In genomic region chr5:124872615-124873014, GRCh38 we compare ENCODE assay signal across 21 cellular contexts.
"Had no signal": no experiment of that assay in that cellular context is flagged by ENCODE, and none has a peak within 500 bp of the region (broad histone marks: within the 10 kb centered on the region; RNA-seq: fewer than 3 reads in every experiment).

No MANE protein-coding gene starts in this region.

- H3K36me3 Mint-ChIP-seq: activated naive CD8-positive, alpha-beta T cell treated with anti-CD3 and anti-CD28 coated beads for 36 hours had no signal

- H3K36me3 ChIP-seq: cardiac muscle cell, esophagus squamous epithelium, heart right ventricle, left ventricle myocardium inferior, thoracic aorta, upper lobe of right lung had no signal

- H3K27me3 ChIP-seq: cardiac muscle cell, esophagus squamous epithelium, heart right ventricle, upper lobe of right lung had no signal

- H3K4me1 Mint-ChIP-seq: activated CD4-positive, alpha-beta memory T cell treated with anti-CD3 and anti-CD28 coated beads, Interleukin-2, amount 10 ng/mL, durations not matched to agents 7 days and 5 days; activated naive CD8-positive, alpha-beta T cell treated with anti-CD3 and anti-CD28 coated beads for 36 hours; activated T-helper 17 cell treated with anti-CD3 and anti-CD28 coated beads, Interleukin-2, amount 50 U/mL, for 72 hours had no signal

- H3K27ac ChIP-seq: cardiac muscle cell, esophagus squamous epithelium, heart right ventricle, left ventricle myocardium inferior, thoracic aorta, upper lobe of right lung had no signal

- H3K9me3 Mint-ChIP-seq: activated CD4-positive, alpha-beta memory T cell treated with anti-CD3 and anti-CD28 coated beads, Interleukin-2, amount 10 ng/mL, durations not matched to agents 7 days and 5 days; activated naive CD8-positive, alpha-beta T cell treated with anti-CD3 and anti-CD28 coated beads for 36 hours; activated T-helper 17 cell treated with anti-CD3 and anti-CD28 coated beads, Interleukin-2, amount 50 U/mL, for 72 hours; neural crest cell; stimulated activated naive B cell treated with anti-CD40 and anti-IgM and Interleukin-4, amounts not matched to agents 10 μg/mL and 1 μg/mL and 100 μg/mL, for 72 hours had no signal

- ATAC-seq: activated T-helper 17 cell treated with anti-CD3 and anti-CD28 coated beads, Interleukin-2, amount 50 U/mL, for 72 hours; heart right ventricle; stimulated activated naive B cell treated with anti-CD40 and anti-IgM and Interleukin-4, amounts not matched to agents 10 μg/mL and 1 μg/mL and 100 μg/mL, for 72 hours; upper lobe of right lung had no signal

- DNase-seq: activated CD4-positive, alpha-beta memory T cell treated with anti-CD3 and anti-CD28 coated beads, Interleukin-2, amount 10 ng/mL, durations not matched to agents 7 days and 5 days; activated CD4-positive, alpha-beta T cell treated with anti-CD3 and anti-CD28 coated beads for 48 hours; activated CD4-positive, CD25-positive, alpha-beta regulatory T cell; activated naive CD4-positive, alpha-beta T cell; activated naive CD8-positive, alpha-beta T cell treated with anti-CD3 and anti-CD28 coated beads for 36 hours; activated T-cell treated with anti-CD3 and anti-CD28 coated beads, Interleukin-2, amount 50 U/mL, for 1 hour; amniotic stem cell; dermis blood vessel endothelial cell; effector memory CD4-positive, alpha-beta T cell; esophagus squamous epithelium; heart right ventricle; immature natural killer cell; kidney glomerular epithelial cell; left ventricle myocardium inferior; stimulated activated naive B cell treated with anti-CD40 and anti-IgM and Interleukin-4, amounts not matched to agents 10 μg/mL and 1 μg/mL and 100 μg/mL, for 72 hours; upper lobe of right lung had no signal

- H3K27me3 Mint-ChIP-seq: activated CD4-positive, alpha-beta memory T cell treated with anti-CD3 and anti-CD28 coated beads, Interleukin-2, amount 10 ng/mL, durations not matched to agents 7 days and 5 days; activated T-helper 17 cell treated with anti-CD3 and anti-CD28 coated beads, Interleukin-2, amount 50 U/mL, for 72 hours; progenitor cell of endocrine pancreas; stimulated activated naive B cell treated with anti-CD40 and anti-IgM and Interleukin-4, amounts not matched to agents 10 μg/mL and 1 μg/mL and 100 μg/mL, for 72 hours had no signal

- H3K4me3 ChIP-seq: cardiac muscle cell, esophagus squamous epithelium, heart right ventricle, left ventricle myocardium inferior, thoracic aorta, upper lobe of right lung had no signal

- H3K4me3 Mint-ChIP-seq: activated CD4-positive, alpha-beta memory T cell treated with anti-CD3 and anti-CD28 coated beads, Interleukin-2, amount 10 ng/mL, durations not matched to agents 7 days and 5 days; activated naive CD8-positive, alpha-beta T cell treated with anti-CD3 and anti-CD28 coated beads for 36 hours; activated T-helper 17 cell treated with anti-CD3 and anti-CD28 coated beads, Interleukin-2, amount 50 U/mL, for 72 hours; immature natural killer cell; neural crest cell; stimulated activated naive B cell treated with anti-CD40 and anti-IgM and Interleukin-4, amounts not matched to agents 10 μg/mL and 1 μg/mL and 100 μg/mL, for 72 hours had no signal

- H3K9me3 ChIP-seq: esophagus squamous epithelium, heart right ventricle, left ventricle myocardium inferior, thoracic aorta, upper lobe of right lung had no signal

- H3K27ac Mint-ChIP-seq: activated CD4-positive, alpha-beta memory T cell treated with anti-CD3 and anti-CD28 coated beads, Interleukin-2, amount 10 ng/mL, durations not matched to agents 7 days and 5 days; activated naive CD8-positive, alpha-beta T cell treated with anti-CD3 and anti-CD28 coated beads for 36 hours; activated T-helper 17 cell treated with anti-CD3 and anti-CD28 coated beads, Interleukin-2, amount 50 U/mL, for 72 hours; immature natural killer cell; progenitor cell of endocrine pancreas; stimulated activated naive B cell treated with anti-CD40 and anti-IgM and Interleukin-4, amounts not matched to agents 10 μg/mL and 1 μg/mL and 100 μg/mL, for 72 hours had no signal
